ENCODE assay signal across 18 cellular contexts in the genomic region with DNA sequence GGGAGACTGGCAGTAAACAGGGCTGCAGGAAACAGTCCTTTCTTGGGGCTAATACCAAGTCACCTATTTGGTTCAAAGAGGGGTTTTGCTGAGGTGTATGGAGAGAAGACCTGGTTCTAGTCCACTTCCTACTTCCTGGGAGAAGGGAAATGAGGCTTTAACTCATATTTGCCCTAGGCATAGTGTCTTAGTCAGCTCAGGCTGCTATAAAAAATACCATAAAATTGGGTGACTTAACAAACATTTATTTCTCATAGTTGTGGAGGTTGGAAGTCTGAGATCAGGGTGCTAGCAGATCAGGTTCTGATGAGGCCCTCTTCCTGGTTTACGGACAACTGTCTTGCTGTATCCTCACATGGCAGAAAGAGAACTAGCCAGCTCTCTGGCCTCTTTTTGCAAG. TPM values are rescaled to one million over a fixed set of nuclear protein-coding genes. Genes with fewer than 3 reads are reported as not detected.
DNase-seq lines count a peak whose midpoint lies in the region; ATAC-seq and TF ChIP-seq lines count a peak whose summit lies in the region.
"Had no signal": no experiment of that assay in that cellular context is flagged by ENCODE, and none has a peak within 500 bp of the region (broad histone marks: within the 10 kb centered on the region; RNA-seq: fewer than 3 reads in every experiment).

No MANE protein-coding gene starts in this region.

- H3K4me3 ChIP-seq in epithelial cell of esophagus (ENCODE audit: low read length) (no peak overlapping the region), parathyroid adenoma (ENCODE audit: low read depth, low read length) (no peak overlapping the region)

- no peak overlapping the region for H3K9ac ChIP-seq in parathyroid adenoma
- H3K9ac ChIP-seq: KMS-11 had no signal

- no peak for TF ChIP-seq CTCF in epithelial cell of esophagus (IDR thresholded peaks at IDR 0.05; ENCODE audit: insufficient read depth, low read depth, low read length, missing control alignments)
- no peak for TF ChIP-seq CTCF in parathyroid adenoma (IDR thresholded peaks at IDR 0.05)

- TF ChIP-seq POLR2A in GM18505 (IDR thresholded peaks at IDR 0.05; ENCODE audit: borderline replicate concordance, extremely low read depth, insufficient read depth, insufficient read length): no peak

- no peaks in the 10 kb centered on the region for H3K79me2 ChIP-seq in parathyroid adenoma

- no peaks in the 10 kb centered on the region for H3K27me3 ChIP-seq in parathyroid adenoma (ENCODE audit: control insufficient read depth, insufficient read depth, low read length)
- H3K27me3 ChIP-seq: BE2C had no signal

- H3K36me3 ChIP-seq in parathyroid adenoma (ENCODE audit: control insufficient read depth, insufficient read depth, low read length): no peaks in the 10 kb centered on the region
- H3K36me3 ChIP-seq: BE2C had no signal

- DNase-seq in ELR (ENCODE audit: low read depth): peak; percentile 65
- DNase-seq in M059J (ENCODE audit: low read depth): peak; percentile 53
- peak; percentile 18 for DNase-seq in epithelial cell of esophagus (ENCODE audit: low read depth)
- no peak for DNase-seq in NCI-H2227 treated with DMSO at 0.1 percent for 48 hours (lab: John Stamatoyannopoulos, UW)
- DNase-seq in hypothalamus (lab: John Stamatoyannopoulos, UW): no peak
- DNase-seq: BE2C; DMS79; NCI-H2107; NCI-H226; NCI-H510A treated with DMSO at 0.1 percent for 48 hours; NCI-H774; NK-92 treated with Interleukin-12 subunit alpha and Interleukin-12 subunit beta, amount 100 ng/mL, for 24 hours had no signal

- peaks cover 50% of the 10 kb centered on the region for H3K4me1 ChIP-seq in parathyroid adenoma

- H3K27ac ChIP-seq in parathyroid adenoma: peak overlapping the region; percentile 60
- H3K27ac ChIP-seq: KMS-11 had no signal

- H3K4me2 ChIP-seq in parathyroid adenoma (ENCODE audit: low read length): no peak overlapping the region
- H3K4me2 ChIP-seq: KMS-11 had no signal

- H2AFZ ChIP-seq in parathyroid adenoma: peak overlapping the region; percentile 47

- H3K9me3 ChIP-seq in parathyroid adenoma (ENCODE audit: control insufficient read depth, low read length): no peaks in the 10 kb centered on the region
- H3K9me3 ChIP-seq: BE2C had no signal

- ATAC-seq in GM18505 (IDR thresholded peaks at IDR 0.05; ENCODE audit: unreplicated experiment): no peak
- ATAC-seq: Panc1 had no signal

RNA-seq across cellular contexts. Expression of a gene that starts 40.3 kb away (rescaled TPM):
- total RNA-seq in M059J (2014; rRNA removed; shearing (Covaris generic)): 0.05 TPM in 1 of 2 replicates, not detected in the other
- total RNA-seq: A673, H4 had no signal

Comparison
In these comparisons a context has a peak if more than half of its experiments do, and no peak if none do; other contexts are left out.
1. DNase-seq: peak in ELR (single experiment), M059J (single experiment) and epithelial cell of esophagus (single experiment); none in NCI-H2227 treated with DMSO at 0.1 percent for 48 hours (single experiment) and hypothalamus (0 of 51).